In the genomic region with DNA sequence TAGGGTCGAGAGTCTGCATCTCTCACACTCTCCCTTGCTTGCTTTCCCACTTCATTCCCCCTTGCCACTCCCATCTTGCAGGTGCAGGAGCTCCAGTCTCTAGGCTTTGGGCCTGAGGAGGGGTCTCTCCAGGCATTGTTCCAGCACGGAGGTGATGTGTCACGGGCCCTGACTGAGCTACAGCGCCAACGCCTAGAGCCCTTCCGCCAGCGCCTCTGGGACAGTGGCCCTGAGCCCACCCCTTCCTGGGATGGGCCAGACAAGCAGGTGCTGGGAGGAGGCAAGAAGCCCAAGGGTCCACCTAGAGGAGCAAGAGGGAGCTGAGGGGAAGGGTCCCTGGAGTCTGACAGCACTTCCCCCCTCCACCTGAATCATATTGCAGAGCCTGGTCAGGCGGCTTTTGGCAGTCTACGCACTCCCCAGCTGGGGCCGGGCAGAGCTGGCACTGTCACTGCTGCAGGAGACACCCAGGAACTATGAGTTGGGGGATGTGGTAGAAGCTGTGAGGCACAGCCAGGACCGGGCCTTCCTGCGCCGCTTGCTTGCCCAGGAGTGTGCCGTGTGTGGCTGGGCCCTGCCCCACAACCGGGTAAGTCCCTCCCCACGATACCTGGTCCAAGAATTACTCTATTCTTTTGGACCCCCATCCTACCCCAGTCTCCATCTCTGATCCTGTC, we compare ENCODE assay signal across 1 cellular context.
TF ChIP-seq lines count a peak whose summit lies in the region.

No MANE protein-coding gene starts in this region.

TF ChIP-seq in HepG2, 621 proteins besides CTCF, POLR2A, EP300 and RAD21:
- TF ChIP-seq HIVEP1 (CRISPR knock-in tag; IDR thresholded peaks at IDR 0.05) (0 out of 2 replicates have a peak, but pooled peaks have one; percentile 18), HES4 (CRISPR knock-in tag; IDR thresholded peaks at IDR 0.05; ENCODE audit: borderline replicate concordance) (peak; percentile 86), GATAD1 (CRISPR knock-in tag; IDR thresholded peaks at IDR 0.05) (no peak), MTF1 (CRISPR knock-in tag; IDR thresholded peaks at IDR 0.05) (no peak), ETV6 (CRISPR knock-in tag; conservative IDR thresholded peaks at IDR 0.05) (no peak), SMAD1 (CRISPR knock-in tag; IDR thresholded peaks at IDR 0.05; ENCODE audit: borderline replicate concordance, low read depth) (no peak), ZNF687 (CRISPR knock-in tag; IDR thresholded peaks at IDR 0.05) (peak; percentile 5; the same call in 1 of the 2 replicates), ZFYVE20 (CRISPR knock-in tag; IDR thresholded peaks at IDR 0.05; ENCODE audit: borderline replicate concordance, low read depth) (no peak), AGO2 (optimal IDR thresholded peaks at IDR 0.05; ENCODE audit: low read depth, low read length) (peak; percentile 79), MTA1 (CRISPR knock-in tag; IDR thresholded peaks at IDR 0.05; ENCODE audit: borderline replicate concordance) (peak; percentile 49; the same call in 1 of the 2 replicates), SRSF4 (IDR thresholded peaks at IDR 0.05; ENCODE audit: low read depth, low read length, poor library complexity, severe bottlenecking) (no peak), ZNF557 (CRISPR knock-in tag; IDR thresholded peaks at IDR 0.05) (no peak), HINFP (CRISPR knock-in tag; IDR thresholded peaks at IDR 0.05; ENCODE audit: low read depth) (no peak), RBFOX2 (IDR thresholded peaks at IDR 0.05; ENCODE audit: low read depth, low read length) (peak; percentile 57), ZC3H13 (CRISPR knock-in tag; IDR thresholded peaks at IDR 0.05) (no peak), ZNF563 (CRISPR knock-in tag; IDR thresholded peaks at IDR 0.05) (peak; percentile 48; the same call in 1 of the 2 replicates)
- TF ChIP-seq, protein P1, sequence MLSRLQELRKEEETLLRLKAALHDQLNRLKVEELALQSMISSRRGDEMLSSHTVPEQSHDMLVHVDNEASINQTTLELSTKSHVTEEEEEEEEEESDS (CRISPR knock-in tag; IDR thresholded peaks at IDR 0.05; ENCODE audit: borderline replicate concordance), result no peak
